8 cellular contexts compared by ENCODE assay signal in the genomic region with DNA sequence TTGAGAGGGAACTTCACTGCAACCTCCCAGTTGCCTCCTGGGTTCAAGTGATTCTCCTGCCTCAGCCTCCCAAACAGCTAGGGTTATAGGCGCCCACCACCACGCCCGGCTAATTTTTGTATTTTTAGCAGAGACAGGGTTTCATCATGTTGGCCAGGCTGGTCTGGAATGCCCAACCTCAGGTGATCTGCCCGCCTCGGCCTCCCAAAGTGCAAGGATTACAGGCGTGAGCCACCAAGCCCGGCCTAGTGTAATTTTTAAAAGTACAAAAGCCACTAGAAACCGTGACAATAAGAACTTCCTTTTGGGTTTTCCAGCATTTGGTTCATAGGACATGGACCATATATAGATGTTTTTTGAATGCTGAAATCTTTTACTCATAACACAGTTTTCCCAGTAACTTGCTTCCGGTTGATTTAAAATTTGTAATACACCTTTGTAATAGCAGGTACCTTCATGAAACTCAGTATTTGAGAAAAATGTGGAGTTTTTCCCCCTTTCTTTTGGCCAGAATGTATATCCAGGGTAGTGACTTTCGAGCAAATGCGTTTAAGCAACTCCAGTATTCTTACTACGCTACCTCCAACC. TPM values are rescaled to one million over a fixed set of nuclear protein-coding genes. Genes with fewer than 3 reads are reported as not detected.
DNase-seq lines count a peak whose midpoint lies in the region; ATAC-seq and TF ChIP-seq lines count a peak whose summit lies in the region.

No MANE protein-coding gene starts in this region.

- TF ChIP-seq CTCF in AG09309 (IDR thresholded peaks at IDR 0.05; ENCODE audit: control insufficient read depth, insufficient read depth, low read depth, low read length, missing control alignments) (no peak), chondrocyte (IDR thresholded peaks at IDR 0.05) (no peak)

- peaks cover 2% of the 10 kb centered on the region for H3K36me3 Mint-ChIP-seq in IgD-negative memory B cell
- no peaks in the 10 kb centered on the region for H3K36me3 Mint-ChIP-seq in chondrocyte (ENCODE audit: low read depth)

- no peaks in the 10 kb centered on the region for H3K27me3 ChIP-seq in muscle layer of duodenum (ENCODE audit: low read depth, low read length)

- DNase-seq in AG09309 (ENCODE audit: low read depth): no peak
- DNase-seq in chondrocyte (ENCODE audit: low spot score): no peak
- DNase-seq in NCI-H2081 (lab: John Stamatoyannopoulos, UW): no peak
- no peak for DNase-seq in NCI-H128 (lab: John Stamatoyannopoulos, UW; ENCODE audit: unreplicated experiment)

- H3K4me1 ChIP-seq in muscle layer of duodenum (ENCODE audit: control insufficient read depth in 1 of 2, insufficient read depth in 2 of 2, low read length in 2 of 2): peaks cover 12 to 23% of the 10 kb centered on the region in 2 donors

- no peaks in the 10 kb centered on the region for H3K9me3 ChIP-seq in muscle layer of duodenum (ENCODE audit: control insufficient read depth in 1 of 2, low read length in 2 of 2)

- peaks cover 0 to 3% of the 10 kb centered on the region in 2 donors for H3K36me3 ChIP-seq in muscle layer of duodenum (ENCODE audit: control insufficient read depth in 1 of 2, insufficient read depth in 2 of 2, low read length in 2 of 2)

- no peaks in the 10 kb centered on the region for H3K9me3 Mint-ChIP-seq in IgD-negative memory B cell
- H3K9me3 Mint-ChIP-seq in chondrocyte (ENCODE audit: low read depth): no peaks in the 10 kb centered on the region

- peak overlapping the region; percentile 98 for H3K27ac ChIP-seq in muscle layer of duodenum (ENCODE audit: low read length)

- H3K27me3 Mint-ChIP-seq in IgD-negative memory B cell: no peaks in the 10 kb centered on the region
- H3K27me3 Mint-ChIP-seq in chondrocyte (ENCODE audit: low read depth): no peaks in the 10 kb centered on the region

- H3K4me3 ChIP-seq in AG09309 (ENCODE audit: control insufficient read depth, low read depth, low read length) (peak overlapping the region; percentile 83), muscle layer of duodenum (ENCODE audit: low read depth in 1 of 2, low read length in 2 of 2) (peak overlapping the region; percentile 84 to 95)

- H3K4me3 Mint-ChIP-seq in IgD-negative memory B cell (peak overlapping the region; percentile 97 to 99 (median 98)), chondrocyte (ENCODE audit: unreplicated experiment) (peak overlapping the region; percentile 94)

- H3K27ac Mint-ChIP-seq in IgD-negative memory B cell (peak overlapping the region; percentile 93 to 96 (median 94)), chondrocyte (ENCODE audit: unreplicated experiment) (peak overlapping the region; percentile 90)

- H3K4me1 Mint-ChIP-seq in IgD-negative memory B cell: peaks cover 34 to 36% (median 36%) of the 10 kb centered on the region in 3 donors
- peaks cover 43% of the 10 kb centered on the region for H3K4me1 Mint-ChIP-seq in chondrocyte (ENCODE audit: low read depth)

- ATAC-seq in HG03095 (IDR thresholded peaks at IDR 0.05; ENCODE audit: unreplicated experiment) (no peak), GM21737 (IDR thresholded peaks at IDR 0.05; ENCODE audit: unreplicated experiment) (no peak)

RNA-seq across cellular contexts. Expression of a gene that starts 0.5 kb away (rescaled TPM):
- not detected for polyA plus RNA-seq in IgD-negative memory B cell
- not detected in 3 replicates for total RNA-seq in chondrocyte

RNA-seq across cellular contexts. Expression of a gene that starts 0.6 kb away (rescaled TPM):
- 35.4 TPM for polyA plus RNA-seq in IgD-negative memory B cell
- 76.0 to 92.4 TPM (median 89.1 TPM) in 3 replicates for total RNA-seq in chondrocyte

RNA-seq across cellular contexts. Expression of a gene that starts 54.7 kb away (rescaled TPM):
- polyA plus RNA-seq in IgD-negative memory B cell: 5.1 TPM
- not detected in 3 replicates for total RNA-seq in chondrocyte
